Comparison of ENCODE assay signal across 2 cellular contexts in the genomic region with DNA sequence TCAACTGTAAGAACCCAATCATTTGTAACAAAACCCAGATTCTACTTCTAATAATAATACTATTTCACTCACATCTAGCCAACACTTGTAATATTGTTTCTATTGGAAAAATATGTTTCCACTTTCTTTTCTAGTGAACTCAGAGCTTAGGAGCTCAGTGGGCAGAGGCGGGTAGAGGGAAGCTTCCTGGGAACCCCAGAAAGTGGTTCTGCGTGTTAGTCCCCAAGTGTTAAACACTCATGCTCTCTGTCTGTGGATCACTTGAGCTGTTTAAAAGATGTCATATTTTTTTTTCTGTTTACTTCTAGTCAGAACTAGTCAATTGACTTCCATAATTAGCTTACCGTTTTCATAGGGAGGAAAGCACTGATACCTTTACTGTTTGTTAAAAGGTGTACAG.
TF ChIP-seq lines count a peak whose summit lies in the region.

No MANE protein-coding gene starts in this region.

TF ChIP-seq in A549, 52 proteins besides CTCF, POLR2A, EP300 and RAD21:
- TF ChIP-seq PHF8 (IDR thresholded peaks at IDR 0.05; ENCODE audit: borderline replicate concordance, low read depth) (no peak), ZC3H11A (IDR thresholded peaks at IDR 0.05) (no peak), MAFK (IDR thresholded peaks at IDR 0.05; ENCODE audit: partially characterized antibody) (no peak), JUNB (IDR thresholded peaks at IDR 0.05) (no peak), TP53 (CRISPR knock-in tag; IDR thresholded peaks at IDR 0.05) (no peak), NPAS2 (CRISPR knock-in tag; IDR thresholded peaks at IDR 0.05; ENCODE audit: borderline replicate concordance) (no peak), EHMT2 (IDR thresholded peaks at IDR 0.05; ENCODE audit: low read depth) (no peak), MAZ (IDR thresholded peaks at IDR 0.05; ENCODE audit: borderline replicate concordance, low read depth, low read length) (no peak), ZFP36 (IDR thresholded peaks at IDR 0.05; ENCODE audit: borderline replicate concordance, partially characterized antibody) (no peak), HOXB5 (CRISPR knock-in tag; IDR thresholded peaks at IDR 0.05) (no peak), CHD2 (IDR thresholded peaks at IDR 0.05; ENCODE audit: low read length, partially characterized antibody) (no peak), POLR2AphosphoS2 (conservative IDR thresholded peaks at IDR 0.05; ENCODE audit: low read length) (no peak), NFE2L2 (conservative IDR thresholded peaks at IDR 0.05; ENCODE audit: low read length) (no peak), ESRRA (IDR thresholded peaks at IDR 0.05; ENCODE audit: borderline replicate concordance, low read length) (no peak), SMC3 (IDR thresholded peaks at IDR 0.05) (no peak), NR3C1 (IDR thresholded peaks at IDR 0.05) (no peak)
- TF ChIP-seq, protein P1, sequence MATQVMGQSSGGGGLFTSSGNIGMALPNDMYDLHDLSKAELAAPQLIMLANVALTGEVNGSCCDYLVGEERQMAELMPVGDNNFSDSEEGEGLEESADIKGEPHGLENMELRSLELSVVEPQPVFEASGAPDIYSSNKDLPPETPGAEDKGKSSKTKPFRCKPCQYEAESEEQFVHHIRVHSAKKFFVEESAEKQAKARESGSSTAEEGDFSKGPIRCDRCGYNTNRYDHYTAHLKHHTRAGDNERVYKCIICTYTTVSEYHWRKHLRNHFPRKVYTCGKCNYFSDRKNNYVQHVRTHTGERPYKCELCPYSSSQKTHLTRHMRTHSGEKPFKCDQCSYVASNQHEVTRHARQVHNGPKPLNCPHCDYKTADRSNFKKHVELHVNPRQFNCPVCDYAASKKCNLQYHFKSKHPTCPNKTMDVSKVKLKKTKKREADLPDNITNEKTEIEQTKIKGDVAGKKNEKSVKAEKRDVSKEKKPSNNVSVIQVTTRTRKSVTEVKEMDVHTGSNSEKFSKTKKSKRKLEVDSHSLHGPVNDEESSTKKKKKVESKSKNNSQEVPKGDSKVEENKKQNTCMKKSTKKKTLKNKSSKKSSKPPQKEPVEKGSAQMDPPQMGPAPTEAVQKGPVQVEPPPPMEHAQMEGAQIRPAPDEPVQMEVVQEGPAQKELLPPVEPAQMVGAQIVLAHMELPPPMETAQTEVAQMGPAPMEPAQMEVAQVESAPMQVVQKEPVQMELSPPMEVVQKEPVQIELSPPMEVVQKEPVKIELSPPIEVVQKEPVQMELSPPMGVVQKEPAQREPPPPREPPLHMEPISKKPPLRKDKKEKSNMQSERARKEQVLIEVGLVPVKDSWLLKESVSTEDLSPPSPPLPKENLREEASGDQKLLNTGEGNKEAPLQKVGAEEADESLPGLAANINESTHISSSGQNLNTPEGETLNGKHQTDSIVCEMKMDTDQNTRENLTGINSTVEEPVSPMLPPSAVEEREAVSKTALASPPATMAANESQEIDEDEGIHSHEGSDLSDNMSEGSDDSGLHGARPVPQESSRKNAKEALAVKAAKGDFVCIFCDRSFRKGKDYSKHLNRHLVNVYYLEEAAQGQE (IDR thresholded peaks at IDR 0.05): no peak
- TF ChIP-seq, protein P2, sequence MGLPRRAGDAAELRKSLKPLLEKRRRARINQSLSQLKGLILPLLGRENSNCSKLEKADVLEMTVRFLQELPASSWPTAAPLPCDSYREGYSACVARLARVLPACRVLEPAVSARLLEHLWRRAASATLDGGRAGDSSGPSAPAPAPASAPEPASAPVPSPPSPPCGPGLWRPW (IDR thresholded peaks at IDR 0.05): no peak
- TF ChIP-seq, protein P3, sequence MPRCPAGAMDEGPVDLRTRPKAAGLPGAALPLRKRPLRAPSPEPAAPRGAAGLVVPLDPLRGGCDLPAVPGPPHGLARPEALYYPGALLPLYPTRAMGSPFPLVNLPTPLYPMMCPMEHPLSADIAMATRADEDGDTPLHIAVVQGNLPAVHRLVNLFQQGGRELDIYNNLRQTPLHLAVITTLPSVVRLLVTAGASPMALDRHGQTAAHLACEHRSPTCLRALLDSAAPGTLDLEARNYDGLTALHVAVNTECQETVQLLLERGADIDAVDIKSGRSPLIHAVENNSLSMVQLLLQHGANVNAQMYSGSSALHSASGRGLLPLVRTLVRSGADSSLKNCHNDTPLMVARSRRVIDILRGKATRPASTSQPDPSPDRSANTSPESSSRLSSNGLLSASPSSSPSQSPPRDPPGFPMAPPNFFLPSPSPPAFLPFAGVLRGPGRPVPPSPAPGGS (IDR thresholded peaks at IDR 0.05): no peak
- TF ChIP-seq, protein P4, sequence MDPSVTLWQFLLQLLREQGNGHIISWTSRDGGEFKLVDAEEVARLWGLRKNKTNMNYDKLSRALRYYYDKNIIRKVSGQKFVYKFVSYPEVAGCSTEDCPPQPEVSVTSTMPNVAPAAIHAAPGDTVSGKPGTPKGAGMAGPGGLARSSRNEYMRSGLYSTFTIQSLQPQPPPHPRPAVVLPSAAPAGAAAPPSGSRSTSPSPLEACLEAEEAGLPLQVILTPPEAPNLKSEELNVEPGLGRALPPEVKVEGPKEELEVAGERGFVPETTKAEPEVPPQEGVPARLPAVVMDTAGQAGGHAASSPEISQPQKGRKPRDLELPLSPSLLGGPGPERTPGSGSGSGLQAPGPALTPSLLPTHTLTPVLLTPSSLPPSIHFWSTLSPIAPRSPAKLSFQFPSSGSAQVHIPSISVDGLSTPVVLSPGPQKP (IDR thresholded peaks at IDR 0.05; ENCODE audit: low read depth, low read length): no peak

TF ChIP-seq in GM12891, 5 proteins besides CTCF, POLR2A, EP300 and RAD21:
- TF ChIP-seq TAF1 (IDR thresholded peaks at IDR 0.05; ENCODE audit: low read depth, low read length): no peak
- TF ChIP-seq PAX5 (IDR thresholded peaks at IDR 0.05; ENCODE audit: insufficient read depth, low read length, severe bottlenecking): no peak
- TF ChIP-seq SPI1 (IDR thresholded peaks at IDR 0.05; ENCODE audit: low read depth, low read length): no peak
- no peak for TF ChIP-seq POLR2AphosphoS5 (IDR thresholded peaks at IDR 0.05; ENCODE audit: low read depth, low read length)
- TF ChIP-seq POU2F2 (IDR thresholded peaks at IDR 0.05; ENCODE audit: low read depth, low read length): no peak
